ENCODE assay signal across 1 cellular context in the genomic region with DNA sequence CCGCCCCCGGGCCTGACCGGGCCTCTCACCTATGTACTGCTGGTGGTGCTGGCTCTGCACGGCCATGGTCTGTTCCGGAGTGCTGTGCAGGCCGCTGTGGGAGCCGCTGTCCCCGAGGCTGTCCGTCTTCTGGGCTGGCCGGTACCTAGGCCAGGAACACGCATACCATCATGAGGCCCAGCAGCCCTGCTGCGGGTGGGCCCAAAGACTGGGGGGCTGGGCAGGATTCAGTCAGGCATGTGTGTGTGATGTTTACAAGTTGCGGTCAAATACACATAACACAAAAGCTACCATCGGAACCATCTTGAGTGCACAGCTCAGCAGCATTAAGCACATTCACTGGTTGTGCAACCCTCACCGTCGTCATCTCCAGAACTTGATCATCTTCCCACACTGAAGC.
TF ChIP-seq lines count a peak whose summit lies in the region.

No MANE protein-coding gene starts in this region.

TF ChIP-seq in HepG2, 621 proteins besides CTCF, POLR2A, EP300 and RAD21:
- TF ChIP-seq, protein P1, sequence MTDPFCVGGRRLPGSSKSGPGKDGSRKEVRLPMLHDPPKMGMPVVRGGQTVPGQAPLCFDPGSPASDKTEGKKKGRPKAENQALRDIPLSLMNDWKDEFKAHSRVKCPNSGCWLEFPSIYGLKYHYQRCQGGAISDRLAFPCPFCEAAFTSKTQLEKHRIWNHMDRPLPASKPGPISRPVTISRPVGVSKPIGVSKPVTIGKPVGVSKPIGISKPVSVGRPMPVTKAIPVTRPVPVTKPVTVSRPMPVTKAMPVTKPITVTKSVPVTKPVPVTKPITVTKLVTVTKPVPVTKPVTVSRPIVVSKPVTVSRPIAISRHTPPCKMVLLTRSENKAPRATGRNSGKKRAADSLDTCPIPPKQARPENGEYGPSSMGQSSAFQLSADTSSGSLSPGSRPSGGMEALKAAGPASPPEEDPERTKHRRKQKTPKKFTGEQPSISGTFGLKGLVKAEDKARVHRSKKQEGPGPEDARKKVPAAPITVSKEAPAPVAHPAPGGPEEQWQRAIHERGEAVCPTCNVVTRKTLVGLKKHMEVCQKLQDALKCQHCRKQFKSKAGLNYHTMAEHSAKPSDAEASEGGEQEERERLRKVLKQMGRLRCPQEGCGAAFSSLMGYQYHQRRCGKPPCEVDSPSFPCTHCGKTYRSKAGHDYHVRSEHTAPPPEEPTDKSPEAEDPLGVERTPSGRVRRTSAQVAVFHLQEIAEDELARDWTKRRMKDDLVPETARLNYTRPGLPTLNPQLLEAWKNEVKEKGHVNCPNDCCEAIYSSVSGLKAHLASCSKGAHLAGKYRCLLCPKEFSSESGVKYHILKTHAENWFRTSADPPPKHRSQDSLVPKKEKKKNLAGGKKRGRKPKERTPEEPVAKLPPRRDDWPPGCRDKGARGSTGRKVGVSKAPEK (CRISPR knock-in tag; IDR thresholded peaks at IDR 0.05; ENCODE audit: borderline replicate concordance): no peak
- TF ChIP-seq, protein P2, sequence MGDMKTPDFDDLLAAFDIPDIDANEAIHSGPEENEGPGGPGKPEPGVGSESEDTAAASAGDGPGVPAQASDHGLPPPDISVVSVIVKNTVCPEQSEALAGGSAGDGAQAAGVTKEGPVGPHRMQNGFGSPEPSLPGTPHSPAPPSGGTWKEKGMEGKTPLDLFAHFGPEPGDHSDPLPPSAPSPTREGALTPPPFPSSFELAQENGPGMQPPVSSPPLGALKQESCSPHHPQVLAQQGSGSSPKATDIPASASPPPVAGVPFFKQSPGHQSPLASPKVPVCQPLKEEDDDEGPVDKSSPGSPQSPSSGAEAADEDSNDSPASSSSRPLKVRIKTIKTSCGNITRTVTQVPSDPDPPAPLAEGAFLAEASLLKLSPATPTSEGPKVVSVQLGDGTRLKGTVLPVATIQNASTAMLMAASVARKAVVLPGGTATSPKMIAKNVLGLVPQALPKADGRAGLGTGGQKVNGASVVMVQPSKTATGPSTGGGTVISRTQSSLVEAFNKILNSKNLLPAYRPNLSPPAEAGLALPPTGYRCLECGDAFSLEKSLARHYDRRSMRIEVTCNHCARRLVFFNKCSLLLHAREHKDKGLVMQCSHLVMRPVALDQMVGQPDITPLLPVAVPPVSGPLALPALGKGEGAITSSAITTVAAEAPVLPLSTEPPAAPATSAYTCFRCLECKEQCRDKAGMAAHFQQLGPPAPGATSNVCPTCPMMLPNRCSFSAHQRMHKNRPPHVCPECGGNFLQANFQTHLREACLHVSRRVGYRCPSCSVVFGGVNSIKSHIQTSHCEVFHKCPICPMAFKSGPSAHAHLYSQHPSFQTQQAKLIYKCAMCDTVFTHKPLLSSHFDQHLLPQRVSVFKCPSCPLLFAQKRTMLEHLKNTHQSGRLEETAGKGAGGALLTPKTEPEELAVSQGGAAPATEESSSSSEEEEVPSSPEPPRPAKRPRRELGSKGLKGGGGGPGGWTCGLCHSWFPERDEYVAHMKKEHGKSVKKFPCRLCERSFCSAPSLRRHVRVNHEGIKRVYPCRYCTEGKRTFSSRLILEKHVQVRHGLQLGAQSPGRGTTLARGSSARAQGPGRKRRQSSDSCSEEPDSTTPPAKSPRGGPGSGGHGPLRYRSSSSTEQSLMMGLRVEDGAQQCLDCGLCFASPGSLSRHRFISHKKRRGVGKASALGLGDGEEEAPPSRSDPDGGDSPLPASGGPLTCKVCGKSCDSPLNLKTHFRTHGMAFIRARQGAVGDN (CRISPR knock-in tag; IDR thresholded peaks at IDR 0.05): peak; percentile 56
- TF ChIP-seq CEBPB (IDR thresholded peaks at IDR 0.05; ENCODE audit: borderline replicate concordance, low read depth, low read length): peak; percentile 55
